ENCODE assay signal across 15 cellular contexts in genomic region chr22:30877662-30878515, GRCh38.
DNase-seq lines count a peak whose midpoint lies in the region; ATAC-seq and TF ChIP-seq lines count a peak whose summit lies in the region.
"Had no signal": no experiment of that assay in that cellular context is flagged by ENCODE, and none has a peak within 500 bp of the region (broad histone marks: within the 10 kb centered on the region; RNA-seq: fewer than 3 reads in every experiment).

No MANE protein-coding gene starts in this region.

- TF ChIP-seq CTCF in heart right ventricle (IDR thresholded peaks at IDR 0.05) (no peak), PC-9 (conservative IDR thresholded peaks at IDR 0.05) (no peak)

- no peaks in the 10 kb centered on the region for H3K79me2 ChIP-seq in PC-9 (ENCODE audit: low read depth)

- H3F3A ChIP-seq in PC-9 (ENCODE audit: insufficient read depth, low read depth): peaks cover 19% of the 10 kb centered on the region

- no TSS peak for BruUV-seq in PC-9 (replicated peaks; lab: Mats Ljungman, UMichigan)

- H3K4me2 ChIP-seq in PC-9: no peak overlapping the region

- CTCF ChIA-PET in PC-9 (lab: Charles Lee): interaction anchor here (0.6 kb wide), 1 partner anchor 23 kb away, joined by 4 read pairs; no protein-coding TSS in a partner anchor

- no peak overlapping the region for H2AFZ ChIP-seq in PC-9

- ATAC-seq in heart right ventricle: peak in 5 of 8 donors; percentile 30 to 62 (median 43)
- no peak for ATAC-seq in sciatic nerve

- no peaks in the 10 kb centered on the region for H4K20me1 ChIP-seq in PC-9 (ENCODE audit: insufficient read depth)

- H3K9me3 ChIP-seq in heart right ventricle: no peaks in the 10 kb centered on the region
- no peaks in the 10 kb centered on the region for H3K9me3 ChIP-seq in PC-9 (ENCODE audit: insufficient read depth, low read depth)

- peak overlapping the region in 7 of 10 donors; percentile 58 to 74 (median 65) for H3K27ac ChIP-seq in heart right ventricle
- H3K27ac ChIP-seq in PC-9: no peak overlapping the region
- H3K27ac ChIP-seq: skin epidermis had no signal

- H3K4me3 ChIP-seq in heart right ventricle (no peak overlapping the region), PC-9 (no peak overlapping the region)
- H3K4me3 ChIP-seq: GM12878, skin epidermis had no signal

- DNase-seq in NCI-H1092 (lab: John Stamatoyannopoulos, UW) (peak; percentile 45), NCI-H69 (lab: John Stamatoyannopoulos, UW) (peak; percentile 14), heart right ventricle (peak in 1 of 2 donors; percentile 13), posterior vena cava (ENCODE audit: low spot score) (peak; percentile 67), sciatic nerve (ENCODE audit: low spot score) (no peak), PC-9 (no peak), SHP77 treated with DMSO at 0.1 percent for 48 hours (lab: John Stamatoyannopoulos, UW) (no peak)
- DNase-seq: activated naive CD4-positive, alpha-beta T cell treated with anti-CD3 and anti-CD28 coated beads, Interleukin-2, amount 10 ng/mL, durations not matched to agents 7 days and 5 days; activated T-cell treated with anti-CD3 and anti-CD28 coated beads for 4 hours; AML-193; NCI-H2029 treated with DMSO at 0.1 percent for 48 hours; NCI-H774; stimulated activated CD4-positive, alpha-beta T cell treated with anti-CD3 and anti-CD28 coated beads, Interleukin-4, amount 100 ng/mL, for 4 hours had no signal

- POLR2A ChIA-PET in PC-9 (lab: Charles Lee; ENCODE audit: unreplicated experiment): no interaction called here

- H3K27me3 ChIP-seq in heart right ventricle (no peaks in the 10 kb centered on the region), PC-9 (ENCODE audit: insufficient read depth, low read depth) (no peaks in the 10 kb centered on the region)

- intact Hi-C loops in heart right ventricle (cut with DNase I): loop anchor here in 1 of 10 donors (10.0 kb wide), 1 partner anchor 63 kb away; no protein-coding TSS in a partner anchor
- intact Hi-C loops in posterior vena cava (cut with DNase I): no loop called here
- intact Hi-C loops in sciatic nerve (cut with DNase I): no loop called here
- intact Hi-C loops in PC-9 (cut with micrococcal nuclease; ENCODE audit: unreplicated experiment): no loop called here

- H3K36me3 ChIP-seq in heart right ventricle (no peaks in the 10 kb centered on the region), PC-9 (ENCODE audit: low read depth) (no peaks in the 10 kb centered on the region)

- no peaks in the 10 kb centered on the region for H3K9me2 ChIP-seq in PC-9 (ENCODE audit: insufficient read depth)

- H3K4me1 ChIP-seq in heart right ventricle: peaks cover 4 to 74% (median 47%) of the 10 kb centered on the region in 9 donors
- H3K4me1 ChIP-seq in PC-9 (replicated peaks; ENCODE audit: insufficient read depth): peaks cover 22% of the 10 kb centered on the region

- WGBS in heart right ventricle, 2 donors: 74 to 77% methylated on average over 15 of the region's 15 CpGs

Comparison
In these comparisons a context has a peak if more than half of its experiments do, and no peak if none do; other contexts are left out.
1. DNase-seq: peak in NCI-H1092 (single experiment), NCI-H69 (single experiment) and posterior vena cava (single experiment); none in sciatic nerve (single experiment), PC-9 (0 of 2) and SHP77 treated with DMSO at 0.1 percent for 48 hours (single experiment).